ENCODE assay signal across 8 cellular contexts in the genomic region with DNA sequence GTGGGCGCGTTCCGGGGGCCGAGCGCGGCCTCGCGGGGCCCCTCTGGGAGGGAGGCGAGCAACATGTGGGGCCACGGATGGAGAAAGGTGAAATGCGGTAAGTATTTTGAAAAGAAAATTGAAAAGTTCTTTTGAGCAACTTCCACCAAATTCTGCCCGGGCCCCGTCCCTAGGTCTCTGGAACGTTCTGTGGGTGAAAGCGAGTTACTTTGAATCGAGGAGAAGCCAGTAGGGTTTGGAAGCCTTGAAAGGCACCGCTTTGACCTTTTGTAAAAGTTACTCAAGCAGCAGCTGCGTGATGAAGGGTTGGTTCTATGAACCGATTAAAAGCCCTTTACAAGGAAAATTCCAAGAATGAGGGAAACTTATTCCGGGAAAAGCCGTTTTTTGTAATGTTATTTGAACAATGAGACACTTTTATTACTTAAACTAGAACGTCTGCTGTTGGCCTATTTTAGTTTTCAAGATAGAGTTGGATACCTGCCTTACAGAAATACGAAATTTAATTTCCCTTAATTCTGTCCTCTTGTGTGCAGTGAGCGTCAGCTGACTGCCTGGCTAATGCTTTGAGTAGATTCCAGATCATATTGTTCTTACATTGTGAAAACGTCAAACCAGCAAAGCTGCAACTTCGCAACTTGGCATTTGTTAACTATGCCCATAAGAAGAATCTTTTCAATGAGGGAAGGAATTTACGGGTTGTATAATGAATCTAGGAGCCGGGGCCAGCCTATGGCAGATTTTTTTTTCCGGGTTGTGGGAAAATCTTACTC. TPM values are rescaled to one million over a fixed set of nuclear protein-coding genes. Genes with fewer than 3 reads are reported as not detected.
A peak's percentile ranks its signal among the peaks of the same experiment; 100 is the strongest.
DNase-seq lines count a peak whose midpoint lies in the region; ATAC-seq and TF ChIP-seq lines count a peak whose summit lies in the region.

No MANE protein-coding gene starts in this region.

- peaks cover 2% of the 10 kb centered on the region for H3K36me3 Mint-ChIP-seq in activated naive CD8-positive, alpha-beta T cell treated with anti-CD3 and anti-CD28 coated beads, Interleukin-2, amount 10 ng/mL, durations not matched to agents 7 days and 5 days

- H3K4me1 Mint-ChIP-seq in activated naive CD8-positive, alpha-beta T cell treated with anti-CD3 and anti-CD28 coated beads, Interleukin-2, amount 10 ng/mL, durations not matched to agents 7 days and 5 days, result peaks cover 11% of the 10 kb centered on the region

- no peak for TF ChIP-seq EP300 in Ishikawa (IDR thresholded peaks at IDR 0.05; ENCODE audit: borderline replicate concordance)

- no peaks in the 10 kb centered on the region for H3K9me3 Mint-ChIP-seq in activated naive CD8-positive, alpha-beta T cell treated with anti-CD3 and anti-CD28 coated beads, Interleukin-2, amount 10 ng/mL, durations not matched to agents 7 days and 5 days

- H3K27me3 Mint-ChIP-seq in activated naive CD8-positive, alpha-beta T cell treated with anti-CD3 and anti-CD28 coated beads, Interleukin-2, amount 10 ng/mL, durations not matched to agents 7 days and 5 days, result peaks cover 3% of the 10 kb centered on the region

- peak overlapping the region; percentile 93 for H3K27ac Mint-ChIP-seq in activated naive CD8-positive, alpha-beta T cell treated with anti-CD3 and anti-CD28 coated beads, Interleukin-2, amount 10 ng/mL, durations not matched to agents 7 days and 5 days

- no peak for TF ChIP-seq RAD21 in Ishikawa (IDR thresholded peaks at IDR 0.05; ENCODE audit: low read depth)

- DNase-seq in SIG-M5 treated with dmso at 0.1 percent for 504 hours (lab: John Stamatoyannopoulos, UW; ENCODE audit: unreplicated experiment) (peak; percentile 56), SIG-M5 (lab: John Stamatoyannopoulos, UW) (no peak), left cardiac atrium (no peak), pons (ENCODE audit: low spot score) (peak; percentile 69)
- no peak for DNase-seq in activated naive CD8-positive, alpha-beta T cell treated with anti-CD3 and anti-CD28 coated beads, Interleukin-2, amount 10 ng/mL, durations not matched to agents 7 days and 5 days

- H3K4me3 Mint-ChIP-seq in activated naive CD8-positive, alpha-beta T cell treated with anti-CD3 and anti-CD28 coated beads, Interleukin-2, amount 10 ng/mL, durations not matched to agents 7 days and 5 days, result peak overlapping the region; percentile 97

- intact Hi-C loops in left cardiac atrium (cut with DNase I), result no loop called here

- ATAC-seq in activated naive CD8-positive, alpha-beta T cell treated with anti-CD3 and anti-CD28 coated beads, Interleukin-2, amount 10 ng/mL, durations not matched to agents 7 days and 5 days (ENCODE audit: low read depth), result no peak
- ATAC-seq in left cardiac atrium (peak; percentile 12 to 28), HG03025 (IDR thresholded peaks at IDR 0.05; ENCODE audit: low FRiP score, unreplicated experiment) (no peak), GM21737 (IDR thresholded peaks at IDR 0.05; ENCODE audit: unreplicated experiment) (no peak)

- POLR2A ChIA-PET in activated naive CD8-positive, alpha-beta T cell treated with anti-CD3 and anti-CD28 coated beads, Interleukin-2, amount 10 ng/mL, durations not matched to agents 7 days and 5 days (lab: Charles Lee), result interaction anchor here (0.6 kb wide), 1 partner anchor 284 kb away, joined by 5 read pairs; no protein-coding TSS in a partner anchor

TF ChIP-seq in Ishikawa, 13 proteins besides CTCF, POLR2A, EP300 and RAD21:
- TF ChIP-seq TEAD4 (IDR thresholded peaks at IDR 0.05) (no peak), FOXM1 (IDR thresholded peaks at IDR 0.05; ENCODE audit: borderline replicate concordance, low read depth) (no peak)
- TF ChIP-seq, protein P1, sequence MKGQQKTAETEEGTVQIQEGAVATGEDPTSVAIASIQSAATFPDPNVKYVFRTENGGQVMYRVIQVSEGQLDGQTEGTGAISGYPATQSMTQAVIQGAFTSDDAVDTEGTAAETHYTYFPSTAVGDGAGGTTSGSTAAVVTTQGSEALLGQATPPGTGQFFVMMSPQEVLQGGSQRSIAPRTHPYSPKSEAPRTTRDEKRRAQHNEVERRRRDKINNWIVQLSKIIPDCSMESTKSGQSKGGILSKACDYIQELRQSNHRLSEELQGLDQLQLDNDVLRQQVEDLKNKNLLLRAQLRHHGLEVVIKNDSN (IDR thresholded peaks at IDR 0.05), result peak; percentile 56
TF ChIP-seq in Ishikawa: peak in this region for 1.

RNA-seq across cellular contexts. Expression of a gene that starts 0.9 kb away (rescaled TPM):
- 10 to 100 TPM; 39.6 to 40.6 TPM for total RNA-seq in activated naive CD8-positive, alpha-beta T cell treated with anti-CD3 and anti-CD28 coated beads, Interleukin-2, amount 10 ng/mL, durations not matched to agents 7 days and 5 days
- total RNA-seq in left cardiac atrium, result 10 to 100 TPM; 56.2 to 79.8 TPM

RNA-seq across cellular contexts. Expression of a gene that starts 5.2 kb away (rescaled TPM):
- total RNA-seq in activated naive CD8-positive, alpha-beta T cell treated with anti-CD3 and anti-CD28 coated beads, Interleukin-2, amount 10 ng/mL, durations not matched to agents 7 days and 5 days, result not detected
- not detected for total RNA-seq in left cardiac atrium

Comparison
In these comparisons a context has a peak if more than half of its experiments do, and no peak if none do; other contexts are left out.
1. DNase-seq: peak in SIG-M5 treated with dmso at 0.1 percent for 504 hours (single experiment) and pons (single experiment); none in SIG-M5 (single experiment), activated naive CD8-positive, alpha-beta T cell treated with anti-CD3 and anti-CD28 coated beads, Interleukin-2, amount 10 ng/mL, durations not matched to agents 7 days and 5 days (single experiment) and left cardiac atrium (single experiment).
2. ATAC-seq: peak in left cardiac atrium (2 of 2); none in activated naive CD8-positive, alpha-beta T cell treated with anti-CD3 and anti-CD28 coated beads, Interleukin-2, amount 10 ng/mL, durations not matched to agents 7 days and 5 days (single experiment), HG03025 (single experiment) and GM21737 (single experiment).